In genomic region chr4:182906786-182907185, GRCh38 we compare ENCODE assay signal across 32 cellular contexts.
"Had no signal": no experiment of that assay in that cellular context is flagged by ENCODE, and none has a peak within 500 bp of the region (broad histone marks: within the 10 kb centered on the region; RNA-seq: fewer than 3 reads in every experiment).

No MANE protein-coding gene starts in this region.

- H3K27me3 ChIP-seq: ascending aorta, body of pancreas had no signal

- H3K4me3 ChIP-seq: ascending aorta, body of pancreas, K562, SK-N-MC had no signal

- H3K4me1 ChIP-seq: ascending aorta, body of pancreas had no signal

- H3K9me3 ChIP-seq: ascending aorta, body of pancreas had no signal

- FAIRE-seq: bronchial epithelial cell, K562 had no signal

- H3K27ac ChIP-seq: ascending aorta, body of pancreas, SK-N-MC, WERI-Rb-1 had no signal

- ATAC-seq: activated CD4-positive, CD25-positive, alpha-beta regulatory T cell treated with anti-CD3 and anti-CD28 coated beads, Interleukin-2, amount 50 U/mL, for 24 hours; activated CD8-positive, alpha-beta T cell treated with anti-CD3 and anti-CD28 coated beads for 36 hours; body of pancreas; K562; Panc1; Right ventricle myocardium inferior; T-cell had no signal

- DNase-seq: activated CD4-positive, alpha-beta T cell treated with anti-CD3 and anti-CD28 coated beads for 4 hours; activated CD8-positive, alpha-beta memory T cell treated with anti-CD3 and anti-CD28 coated beads, Interleukin-2, amount 50 U/mL, for 48 hours; activated CD8-positive, alpha-beta T cell treated with anti-CD3 and anti-CD28 coated beads for 36 hours; activated effector memory CD4-positive, alpha-beta T cell treated with Interleukin-2 at 50 U/mL for 16 hours; activated naive CD4-positive, alpha-beta T cell treated with Interleukin-2 at 50 U/mL for 16 hours; activated naive CD8-positive, alpha-beta T cell treated with anti-CD3 and anti-CD28 coated beads for 36 hours; activated T-cell treated with anti-CD3 and anti-CD28 coated beads, Interleukin-2, amount 50 U/mL, for 1 hour; amniotic stem cell; body of pancreas; central memory CD4-positive, alpha-beta T cell; Karpas-422; MM.1S; NCI-H1105; NCI-H1436; NCI-H1694 treated with DMSO at 0.1 percent for 48 hours; NCI-H2029 treated with DMSO at 0.1 percent for 48 hours; NCI-H345; NCI-H510A; NCI-H526 treated with DMSO at 0.1 percent for 48 hours; NCI-H82; RPMI8226; T-cell; T-helper 2 cell; T1000; WERI-Rb-1 had no signal
